ENCODE assay signal across 15 cellular contexts in the genomic region with DNA sequence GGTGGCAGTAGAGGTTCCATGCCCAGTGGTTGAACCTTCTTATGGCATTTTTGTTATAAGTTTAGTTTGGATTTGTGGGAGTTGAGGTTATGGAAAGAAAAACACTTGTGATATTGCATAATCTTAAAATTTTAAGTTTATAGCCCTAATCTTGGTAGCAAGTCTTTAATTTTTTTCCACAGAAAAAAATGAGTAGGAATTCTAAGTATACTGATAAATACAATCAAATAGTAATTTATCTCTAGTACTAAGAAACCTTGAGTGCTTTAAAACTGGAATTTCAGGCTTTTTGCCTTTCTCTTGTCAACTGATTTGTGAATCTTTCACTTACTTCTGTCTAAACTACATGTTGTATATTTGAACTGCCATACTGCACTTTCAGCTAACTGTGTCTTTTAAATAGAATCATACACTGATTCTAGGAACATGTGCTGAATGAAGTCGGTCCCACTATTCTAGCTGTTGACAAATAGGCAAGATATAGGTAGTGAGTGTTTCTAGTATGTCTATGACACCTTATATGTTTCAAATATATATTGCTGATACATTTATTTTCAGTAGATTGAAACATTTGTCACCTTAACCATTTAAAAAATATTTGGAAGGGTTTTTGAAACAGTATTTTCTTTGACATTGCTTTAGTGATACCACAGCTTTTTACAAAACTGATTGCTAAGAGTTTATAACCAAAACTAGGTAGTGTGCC. TPM values are rescaled to one million over a fixed set of nuclear protein-coding genes. Genes with fewer than 3 reads are reported as not detected.
A peak's percentile ranks its signal among the peaks of the same experiment; 100 is the strongest.
DNase-seq lines count a peak whose midpoint lies in the region; ATAC-seq and TF ChIP-seq lines count a peak whose summit lies in the region.
"Had no signal": no experiment of that assay in that cellular context is flagged by ENCODE, and none has a peak within 500 bp of the region (broad histone marks: within the 10 kb centered on the region; RNA-seq: fewer than 3 reads in every experiment).

No MANE protein-coding gene starts in this region.

- in situ Hi-C loops in mammary epithelial cell (cut with MboI; ENCODE audit: low sequenced_read_pairs in 2 of 2) = loop anchor here in 1 of 2 donors (25.0 kb wide), 1 partner anchor 546 kb away; a partner anchor contains a TSS

- no peak overlapping the region for H3K9ac ChIP-seq in Loucy (ENCODE audit: low read depth, low read length, poor library complexity, severe bottlenecking)
- H3K9ac ChIP-seq in mammary epithelial cell (ENCODE audit: insufficient read depth, low read length) = no peak overlapping the region

- BruUV-seq in Calu3 (replicated peaks; lab: Mats Ljungman, UMichigan) (no TSS peak), mammary epithelial cell (replicated peaks; lab: Mats Ljungman, UMichigan) (no TSS peak)

- H3K9me2 ChIP-seq in Loucy (replicated peaks; ENCODE audit: low read depth, low read length) = no peaks in the 10 kb centered on the region

- H3K9me3 Mint-ChIP-seq in Calu3 (ENCODE audit: low read depth, unreplicated experiment) (no peaks in the 10 kb centered on the region), nephron progenitor cell (no peaks in the 10 kb centered on the region)
- H3K9me3 Mint-ChIP-seq: naive B cell; T-helper 2 cell treated with Interferon-gamma antibody and Interleukin-4, amounts not matched to agents 5 μg/mL and 100 μg/mL, for 36 hours had no signal

- intact Hi-C loops in Calu3 (cut with micrococcal nuclease; ENCODE audit: unreplicated experiment) = no loop called here
- intact Hi-C loops in mammary epithelial cell (cut with micrococcal nuclease) = no loop called here
- intact Hi-C loops in left colon (cut with DNase I, micrococcal nuclease) = no loop called here

- H3K27ac ChIP-seq in mammary epithelial cell (ENCODE audit: insufficient read depth, low read depth, low read length) = peak overlapping the region; percentile 71

- H3F3A ChIP-seq in Loucy (ENCODE audit: low read depth) = no peaks in the 10 kb centered on the region

- DNase-seq in Calu3 (no peak), mammary epithelial cell (no peak), nephron progenitor cell (no peak), DMS79 (lab: John Stamatoyannopoulos, UW) (no peak), NCI-H2227 treated with DMSO at 0.1 percent for 48 hours (lab: John Stamatoyannopoulos, UW) (no peak), left colon (no peak), NCI-H2081 treated with DMSO at 0.1 percent for 48 hours (lab: John Stamatoyannopoulos, UW) (no peak)
- DNase-seq: activated CD4-positive, alpha-beta T cell treated with anti-CD3 and anti-CD28 coated beads, Interleukin-2, amount 50 U/mL, for 48 hours; activated naive CD4-positive, alpha-beta T cell treated with anti-CD3 and anti-CD28 coated beads, Interleukin-2, amount 50 U/mL, for 16 hours; cortex of kidney; naive B cell; NCI-H1048; NCI-H446 had no signal

- peak overlapping the region; percentile 99 for H3K27ac Mint-ChIP-seq in Calu3 (ENCODE audit: unreplicated experiment)
- peak overlapping the region; percentile 59 for H3K27ac Mint-ChIP-seq in nephron progenitor cell
- H3K27ac Mint-ChIP-seq: T-helper 2 cell treated with Interferon-gamma antibody and Interleukin-4, amounts not matched to agents 5 μg/mL and 100 μg/mL, for 36 hours had no signal

- H3K79me2 ChIP-seq in Loucy (ENCODE audit: insufficient read depth, low read length) (peaks cover 17% of the 10 kb centered on the region; the same call in 1 of the 2 replicates), mammary epithelial cell (ENCODE audit: insufficient read depth, low read length) (peaks cover 69% of the 10 kb centered on the region)

- TF ChIP-seq CTCF in Calu3 (IDR thresholded peaks at IDR 0.05; ENCODE audit: unreplicated experiment) (no peak), Loucy (conservative IDR thresholded peaks at IDR 0.05; ENCODE audit: low read length) (no peak), mammary epithelial cell (conservative IDR thresholded peaks at IDR 0.05 in 1 of 2, IDR thresholded peaks at IDR 0.05 in 1 of 2; ENCODE audit: extremely low read depth in 1 of 2, insufficient read depth in 1 of 2, low read depth in 1 of 2, low read length in 2 of 2) (no peak), nephron progenitor cell (IDR thresholded peaks at IDR 0.05) (no peak)

- dilution Hi-C loops in mammary epithelial cell (cut with HindIII; ENCODE audit: low sequenced_read_pairs) = loop anchor here (5.0 kb wide), 1 partner anchor 221 kb away; a partner anchor contains a TSS

- H2AFZ ChIP-seq in Loucy (ENCODE audit: low read length) (no peak overlapping the region), mammary epithelial cell (ENCODE audit: low read depth, low read length) (no peak overlapping the region)

- H3K36me3 ChIP-seq in Loucy (ENCODE audit: insufficient read depth, low read length) = no peaks in the 10 kb centered on the region
- peaks cover 5% of the 10 kb centered on the region for H3K36me3 ChIP-seq in mammary epithelial cell (ENCODE audit: insufficient read depth, low read length)

- H3K4me3 ChIP-seq in Loucy (ENCODE audit: low read length, poor library complexity, severe bottlenecking) (no peak overlapping the region), mammary epithelial cell (replicated peaks in 1 of 3; ENCODE audit: insufficient read depth in 1 of 3, low read depth in 2 of 3, low read length in 3 of 3) (peak overlapping the region; percentile 30 to 78 (median 31))

- H3K4me1 Mint-ChIP-seq in Calu3 (ENCODE audit: low read depth, unreplicated experiment) (peaks cover 50% of the 10 kb centered on the region), nephron progenitor cell (peaks cover 75% of the 10 kb centered on the region)

- no peaks in the 10 kb centered on the region for H3K27me3 Mint-ChIP-seq in Calu3 (ENCODE audit: unreplicated experiment)
- H3K27me3 Mint-ChIP-seq in nephron progenitor cell (ENCODE audit: low read depth, poor library complexity) = peaks cover 4% of the 10 kb centered on the region
- H3K27me3 Mint-ChIP-seq: naive B cell had no signal

- H3K4me1 ChIP-seq in Loucy (ENCODE audit: insufficient read depth, low read length, poor library complexity, severe bottlenecking) (peaks cover 20% of the 10 kb centered on the region), mammary epithelial cell (ENCODE audit: insufficient read depth, low read length) (peaks cover 33% of the 10 kb centered on the region)

- H3K4me3 Mint-ChIP-seq in Calu3 (ENCODE audit: low read depth, unreplicated experiment) (peak overlapping the region; percentile 61), nephron progenitor cell (peak overlapping the region; percentile 90)

- CTCF ChIA-PET in Calu3 (lab: Charles Lee) (interaction anchor here (0.7 to 8.7 kb wide), 10 partner anchors 9 to 530 kb away, joined by 3 to 82 read pairs (median 5); no protein-coding TSS in a partner anchor), mammary epithelial cell (lab: Charles Lee; ENCODE audit: low non-redundant PET) (no interaction called here)

- H3K4me2 ChIP-seq in Loucy (ENCODE audit: low read depth, low read length, poor library complexity, severe bottlenecking) (peak overlapping the region; percentile 90), mammary epithelial cell (ENCODE audit: insufficient read depth, low read depth, low read length) (peak overlapping the region; percentile 74)

- H3K36me3 Mint-ChIP-seq in Calu3 (ENCODE audit: insufficient read depth, unreplicated experiment) (peaks cover 99% of the 10 kb centered on the region), nephron progenitor cell (ENCODE audit: low read depth) (peaks cover 26% of the 10 kb centered on the region)

- no peaks in the 10 kb centered on the region for H3K9me3 ChIP-seq in Loucy (ENCODE audit: insufficient read depth, low read depth, low read length)
- H3K9me3 ChIP-seq in mammary epithelial cell (replicated peaks; ENCODE audit: insufficient read depth, low read length) = no peaks in the 10 kb centered on the region

- no peak for ATAC-seq in left colon

- WGBS in mammary epithelial cell (ENCODE audit: low coverage, missing lambda C conversion rate) = 57% methylated on average over 1 of the region's 1 CpG

- H4K20me1 ChIP-seq in Loucy (ENCODE audit: insufficient read depth, low read length, poor library complexity, severe bottlenecking) = peaks cover 6% of the 10 kb centered on the region
- no peaks in the 10 kb centered on the region for H4K20me1 ChIP-seq in mammary epithelial cell (ENCODE audit: insufficient read depth, low read length)

- H3K27me3 ChIP-seq in Loucy (ENCODE audit: insufficient read depth, low read length, poor library complexity, severe bottlenecking) = no peaks in the 10 kb centered on the region
- no peaks in the 10 kb centered on the region for H3K27me3 ChIP-seq in mammary epithelial cell (ENCODE audit: insufficient read depth, low read length)

RNA-seq across cellular contexts. Expression of a gene that starts 2.4 kb away (rescaled TPM):
- total RNA-seq in Calu3 (2022) = 114 and 127 TPM in 2 replicates
- total RNA-seq in mammary epithelial cell = 1 to 10 TPM; 5.6 to 7.7 TPM
- polyA plus RNA-seq in mammary epithelial cell = 1.5 TPM
- 4.8 TPM for polyA minus RNA-seq in mammary epithelial cell
- 10 to 100 TPM; 19.8 to 38.4 TPM for total RNA-seq in left colon

RNA-seq across cellular contexts. Expression of a gene that starts 42.5 kb away (rescaled TPM):
- total RNA-seq in Calu3 (2022) (2.8 and 4.0 TPM in 2 replicates), mammary epithelial cell (under 1 TPM in 1 of 2 donors, not detected in 1; under 0.01 TPM), left colon (1 to 10 TPM; 3.2 to 3.9 TPM)
- not detected for polyA plus RNA-seq in mammary epithelial cell
- polyA minus RNA-seq in mammary epithelial cell = not detected
